28 cellular contexts compared by ENCODE assay signal in genomic region chr14:71645656-71646055, GRCh38.
DNase-seq lines count a peak whose midpoint lies in the region; ATAC-seq and TF ChIP-seq lines count a peak whose summit lies in the region.
"Had no signal": no experiment of that assay in that cellular context is flagged by ENCODE, and none has a peak within 500 bp of the region (broad histone marks: within the 10 kb centered on the region; RNA-seq: fewer than 3 reads in every experiment).

No MANE protein-coding gene starts in this region.

- H3K9ac ChIP-seq in Karpas-422 (ENCODE audit: low read length): no peak overlapping the region

- no peaks in the 10 kb centered on the region for H3K27me3 ChIP-seq in ACC112 (ENCODE audit: insufficient read depth, low read length)
- H3K27me3 ChIP-seq in Karpas-422 (ENCODE audit: low read length): no peaks in the 10 kb centered on the region
- H3K27me3 ChIP-seq: spleen, tibial nerve had no signal

- H4K20me1 ChIP-seq in Karpas-422 (ENCODE audit: insufficient read depth, low read depth, low read length): no peaks in the 10 kb centered on the region

- ATAC-seq in WTC11: no peak
- ATAC-seq in naive thymus-derived CD8-positive, alpha-beta T cell: no peak
- ATAC-seq in HG03571 (IDR thresholded peaks at IDR 0.05; ENCODE audit: unreplicated experiment): no peak
- ATAC-seq: activated CD4-positive, alpha-beta T cell treated with anti-CD3 and anti-CD28 coated beads for 36 hours; activated T-cell treated with anti-CD3 and anti-CD28 coated beads, Interleukin-2, amount 50 U/mL, for 4 hours; PC-3; T-cell had no signal

- H3K27ac Mint-ChIP-seq in WTC11: 0 out of 2 replicates have a peak overlapping the region, but pooled peaks have one; percentile 13
- H3K27ac Mint-ChIP-seq in naive thymus-derived CD8-positive, alpha-beta T cell: no peak overlapping the region
- H3K27ac Mint-ChIP-seq: activated CD4-positive, alpha-beta T cell treated with anti-CD3 and anti-CD28 coated beads for 36 hours; activated naive CD4-positive, alpha-beta T cell treated with anti-CD3 and anti-CD28 coated beads for 36 hours; stimulated activated naive CD8-positive, alpha-beta T cell treated with anti-CD3 and anti-CD28 coated beads, Interleukin-15, Interleukin-2, amounts not matched to agents 100 ng/mL and 50 ng/mL, for 24 hours; T-cell had no signal

- no peaks in the 10 kb centered on the region for H3K27me3 Mint-ChIP-seq in WTC11 (ENCODE audit: low read depth)
- no peaks in the 10 kb centered on the region for H3K27me3 Mint-ChIP-seq in naive thymus-derived CD8-positive, alpha-beta T cell
- H3K27me3 Mint-ChIP-seq: activated CD4-positive, alpha-beta T cell treated with anti-CD3 and anti-CD28 coated beads for 36 hours; stimulated activated naive CD8-positive, alpha-beta T cell treated with anti-CD3 and anti-CD28 coated beads, Interleukin-15, Interleukin-2, amounts not matched to agents 100 ng/mL and 50 ng/mL, for 24 hours; T-cell had no signal

- no peak overlapping the region for H3K4me3 Mint-ChIP-seq in WTC11
- no peak overlapping the region for H3K4me3 Mint-ChIP-seq in naive thymus-derived CD8-positive, alpha-beta T cell
- H3K4me3 Mint-ChIP-seq: activated CD4-positive, alpha-beta T cell treated with anti-CD3 and anti-CD28 coated beads for 36 hours; activated naive CD4-positive, alpha-beta T cell treated with anti-CD3 and anti-CD28 coated beads for 36 hours; activated T-cell treated with anti-CD3 and anti-CD28 coated beads, Interleukin-2, amount 50 U/mL, for 4 hours; stimulated activated naive CD8-positive, alpha-beta T cell treated with anti-CD3 and anti-CD28 coated beads, Interleukin-15, Interleukin-2, amounts not matched to agents 100 ng/mL and 50 ng/mL, for 24 hours; T-cell had no signal

- no peak overlapping the region for H3K4me2 ChIP-seq in Karpas-422 (ENCODE audit: low read depth, low read length, poor library complexity, severe bottlenecking)

- peak; percentile 63 for DNase-seq in GM04504 (ENCODE audit: low read depth)
- no peak for DNase-seq in WTC11 (ENCODE audit: low spot score)
- peak; percentile 20 for DNase-seq in fibroblast of the aortic adventitia (ENCODE audit: low read depth)
- DNase-seq in naive thymus-derived CD8-positive, alpha-beta T cell: no peak
- no peak for DNase-seq in Karpas-422
- DNase-seq in NCI-H2171 treated with DMSO at 0.1 percent for 48 hours (lab: John Stamatoyannopoulos, UW): no peak
- DNase-seq: activated CD4-positive, alpha-beta T cell treated with anti-CD3 and anti-CD28 coated beads for 36 hours; activated CD8-positive, alpha-beta memory T cell treated with anti-CD3 and anti-CD28 coated beads for 24 hours; activated naive CD4-positive, alpha-beta T cell treated with anti-CD3 and anti-CD28 coated beads for 36 hours; activated T-cell treated with anti-CD3 and anti-CD28 coated beads, Interleukin-2, amount 50 U/mL, for 4 hours; anterior cingulate cortex; C1 segment of cervical spinal cord; central memory CD4-positive, alpha-beta T cell; H7; kidney glomerular epithelial cell; NCI-H1436 treated with DMSO at 0.1 percent for 48 hours; NCI-H774; PC-3; retina; Right ventricle myocardium superior; spleen; stimulated activated CD4-positive, alpha-beta T cell treated with anti-CD3 and anti-CD28 coated beads, Interleukin-4, amount 100 ng/mL, for 24 hours; T-cell had no signal

- CTCF ChIA-PET in WTC11 (lab: Charles Lee): no interaction called here

- TF ChIP-seq CTCF in WTC11 (IDR thresholded peaks at IDR 0.05) (no peak), fibroblast of the aortic adventitia (IDR thresholded peaks at IDR 0.05; ENCODE audit: insufficient read depth, low read length) (no peak)

- POLR2A ChIA-PET in WTC11 (lab: Charles Lee): no interaction called here
- POLR2A ChIA-PET in naive thymus-derived CD8-positive, alpha-beta T cell (lab: Charles Lee): no interaction called here

- H2AFZ ChIP-seq in ACC112 (ENCODE audit: low read length, unreplicated experiment) (no peak overlapping the region), Karpas-422 (ENCODE audit: low read length) (no peak overlapping the region)

- no peaks in the 10 kb centered on the region for H3K79me2 ChIP-seq in ACC112 (ENCODE audit: control insufficient read depth, insufficient read depth, low read length, unreplicated experiment)
- no peaks in the 10 kb centered on the region for H3K79me2 ChIP-seq in Karpas-422 (ENCODE audit: low read length)

- H3K4me1 ChIP-seq in ACC112 (ENCODE audit: control insufficient read depth, insufficient read depth, low read length, unreplicated experiment) (peaks cover 14% of the 10 kb centered on the region), Karpas-422 (ENCODE audit: low read length) (no peaks in the 10 kb centered on the region)

- peaks cover 5% of the 10 kb centered on the region; the same call in 1 of the 2 replicates for H3K9me3 ChIP-seq in Karpas-422 (ENCODE audit: low read length)

- no peaks in the 10 kb centered on the region for H3K9me2 ChIP-seq in Karpas-422 (replicated peaks; ENCODE audit: insufficient read depth, low read length)

- H3K27ac ChIP-seq in ACC112 (ENCODE audit: low read depth, low read length): peak overlapping the region; percentile 70
- H3K27ac ChIP-seq in Karpas-422 (ENCODE audit: low read length): no peak overlapping the region
- H3K27ac ChIP-seq: epithelial cell of prostate, spleen, tibial nerve had no signal

- peaks cover 36% of the 10 kb centered on the region for H3K9me3 Mint-ChIP-seq in WTC11
- peaks cover 7 to 32% (median 23%) of the 10 kb centered on the region in 9 donors for H3K9me3 Mint-ChIP-seq in naive thymus-derived CD8-positive, alpha-beta T cell

- H3K36me3 ChIP-seq in ACC112 (ENCODE audit: insufficient read depth, low read length): peaks cover 12% of the 10 kb centered on the region
- no peaks in the 10 kb centered on the region for H3K36me3 ChIP-seq in Karpas-422 (ENCODE audit: insufficient read depth, low read length)

- peaks cover 47% of the 10 kb centered on the region for H3K36me3 Mint-ChIP-seq in WTC11
- H3K36me3 Mint-ChIP-seq in naive thymus-derived CD8-positive, alpha-beta T cell: peaks cover 30 to 63% (median 45%) of the 10 kb centered on the region in 3 donors

- no peak overlapping the region for H3K4me3 ChIP-seq in ACC112 (ENCODE audit: low read depth, low read length)
- H3K4me3 ChIP-seq in fibroblast of the aortic adventitia (ENCODE audit: low read depth, low read length): no peak overlapping the region
- H3K4me3 ChIP-seq in Karpas-422 (ENCODE audit: low read length): no peak overlapping the region
- H3K4me3 ChIP-seq: spleen, tibial nerve had no signal

- H3K4me1 Mint-ChIP-seq in WTC11: peaks cover 60% of the 10 kb centered on the region
- no peaks in the 10 kb centered on the region for H3K4me1 Mint-ChIP-seq in naive thymus-derived CD8-positive, alpha-beta T cell
- H3K4me1 Mint-ChIP-seq: activated CD4-positive, alpha-beta T cell treated with anti-CD3 and anti-CD28 coated beads for 36 hours; T-cell had no signal

TF ChIP-seq in WTC11, 78 proteins besides CTCF, POLR2A, EP300 and RAD21:
- no peak for TF ChIP-seq ZNF232 (CRISPR knock-in tag; IDR thresholded peaks at IDR 0.05)
- TF ChIP-seq ZNF396 (CRISPR knock-in tag; IDR thresholded peaks at IDR 0.05; ENCODE audit: borderline replicate concordance): no peak

Comparison
In these comparisons a context has a peak if more than half of its experiments do, and no peak if none do; other contexts are left out.
1. DNase-seq: peak in GM04504 (single experiment) and fibroblast of the aortic adventitia (single experiment); none in WTC11 (single experiment), naive thymus-derived CD8-positive, alpha-beta T cell (0 of 10), Karpas-422 (single experiment) and NCI-H2171 treated with DMSO at 0.1 percent for 48 hours (single experiment).